1 cellular context compared by ENCODE assay signal in the genomic region with DNA sequence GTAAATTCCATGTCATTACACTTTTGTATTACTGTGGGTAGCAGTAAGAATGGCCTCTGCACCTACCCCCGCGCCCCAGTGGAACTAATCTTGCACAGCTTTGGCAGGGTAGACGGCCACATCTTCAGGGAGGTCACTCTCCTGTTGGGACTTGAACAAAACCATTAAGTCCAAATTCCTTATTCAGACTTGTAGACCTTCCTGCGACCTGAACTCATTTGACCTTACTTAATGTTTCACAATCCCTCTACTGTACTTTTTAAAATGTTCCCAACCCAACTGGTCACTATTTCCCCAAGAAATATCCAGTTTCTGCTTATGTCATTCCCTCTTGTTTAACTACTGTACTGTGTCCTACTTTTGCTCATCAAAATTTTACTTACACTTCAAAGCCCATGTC.
TF ChIP-seq lines count a peak whose summit lies in the region.

No MANE protein-coding gene starts in this region.

TF ChIP-seq in SK-N-SH, 30 proteins besides CTCF, POLR2A, EP300 and RAD21:
- no peak for TF ChIP-seq ELF1 (IDR thresholded peaks at IDR 0.05)
- no peak for TF ChIP-seq USF1 (IDR thresholded peaks at IDR 0.05; ENCODE audit: borderline replicate concordance, low read depth)
- no peak for TF ChIP-seq RFX5 (IDR thresholded peaks at IDR 0.05; ENCODE audit: low read length)
- no peak for TF ChIP-seq FOXJ3 (CRISPR knock-in tag; IDR thresholded peaks at IDR 0.05)
- TF ChIP-seq SMC3 (IDR thresholded peaks at IDR 0.05; ENCODE audit: low read depth, low read length) = no peak
- TF ChIP-seq, protein P1, sequence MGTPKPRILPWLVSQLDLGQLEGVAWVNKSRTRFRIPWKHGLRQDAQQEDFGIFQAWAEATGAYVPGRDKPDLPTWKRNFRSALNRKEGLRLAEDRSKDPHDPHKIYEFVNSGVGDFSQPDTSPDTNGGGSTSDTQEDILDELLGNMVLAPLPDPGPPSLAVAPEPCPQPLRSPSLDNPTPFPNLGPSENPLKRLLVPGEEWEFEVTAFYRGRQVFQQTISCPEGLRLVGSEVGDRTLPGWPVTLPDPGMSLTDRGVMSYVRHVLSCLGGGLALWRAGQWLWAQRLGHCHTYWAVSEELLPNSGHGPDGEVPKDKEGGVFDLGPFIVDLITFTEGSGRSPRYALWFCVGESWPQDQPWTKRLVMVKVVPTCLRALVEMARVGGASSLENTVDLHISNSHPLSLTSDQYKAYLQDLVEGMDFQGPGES (IDR thresholded peaks at IDR 0.05; ENCODE audit: low read depth, low read length) = no peak
- TF ChIP-seq NFIC (IDR thresholded peaks at IDR 0.05; ENCODE audit: borderline replicate concordance) = no peak
